ENCODE assay signal across 19 cellular contexts in the genomic region with DNA sequence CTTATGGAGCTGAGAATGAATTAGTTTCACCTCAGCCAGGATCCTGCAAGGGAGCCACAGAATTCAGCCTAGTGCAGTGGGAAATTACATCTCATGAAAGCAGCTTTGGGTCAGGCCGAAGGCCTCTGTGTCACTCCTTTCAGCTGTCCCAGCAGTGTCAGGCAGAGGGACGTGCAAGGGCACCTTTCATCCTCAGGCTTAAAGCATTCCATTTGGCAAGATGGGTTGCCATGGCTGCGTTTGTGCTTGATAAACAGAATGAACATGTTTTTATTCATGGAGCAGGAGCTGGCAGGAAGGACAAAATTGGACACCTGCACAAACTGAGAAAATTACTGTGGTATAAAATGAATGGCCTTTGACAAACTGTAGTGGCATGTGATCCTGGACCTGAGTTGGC. TPM values are rescaled to one million over a fixed set of nuclear protein-coding genes. Genes with fewer than 3 reads are reported as not detected.
A peak's percentile ranks its signal among the peaks of the same experiment; 100 is the strongest.
DNase-seq lines count a peak whose midpoint lies in the region; ATAC-seq, FAIRE-seq and TF ChIP-seq lines count a peak whose summit lies in the region.
"Had no signal": no experiment of that assay in that cellular context is flagged by ENCODE, and none has a peak within 500 bp of the region (broad histone marks: within the 10 kb centered on the region; RNA-seq: fewer than 3 reads in every experiment).

No MANE protein-coding gene starts in this region.

- H4K20me1 ChIP-seq in endothelial cell of umbilical vein (replicated peaks; ENCODE audit: control insufficient read depth, extremely low read depth, insufficient read depth, low read length), result no peaks in the 10 kb centered on the region

- DNase-seq in NCI-H2081 treated with DMSO at 0.1 percent for 48 hours (lab: John Stamatoyannopoulos, UW) (peak; percentile 89), endothelial cell of umbilical vein (ENCODE audit: low read depth, low spot score) (peak; percentile 23), prostate gland (ENCODE audit: low spot score) (peak; percentile 39), mucosa of gallbladder (ENCODE audit: low spot score) (no peak), Kasumi-1 (lab: John Stamatoyannopoulos, UW) (no peak), DMS79 (lab: John Stamatoyannopoulos, UW) (no peak)
- DNase-seq: activated CD8-positive, alpha-beta memory T cell treated with anti-CD3 and anti-CD28 coated beads for 24 hours; activated naive CD4-positive, alpha-beta T cell treated with Interleukin-2 at 50 U/mL for 16 hours; C1 segment of cervical spinal cord; glutamatergic neuron; natural killer cell; NCI-H1694 treated with DMSO at 0.1 percent for 48 hours had no signal

- POLR2A ChIA-PET in HEK293 (lab: Yijun Ruan, JAX) (no interaction called here), endothelial cell of umbilical vein (lab: Charles Lee) (no interaction called here)

- no peak for FAIRE-seq in endothelial cell of umbilical vein (lab: Jason Lieb, UNC)
- FAIRE-seq: GM19239 had no signal

- peaks cover 34 to 37% of the 10 kb centered on the region in 2 experiments; a peak in 2 of 3 replicates for H3K36me3 ChIP-seq in HEK293 (ENCODE audit: control insufficient read depth in 2 of 2, insufficient read depth in 1 of 2, low read length in 2 of 2)
- H3K36me3 ChIP-seq in endothelial cell of umbilical vein (ENCODE audit: control insufficient read depth in 2 of 2, extremely low read depth in 1 of 2, insufficient read depth in 2 of 2, low read length in 2 of 2), result peaks cover 0 to 6% of the 10 kb centered on the region in 2 experiments
- H3K36me3 ChIP-seq in prostate gland, result no peaks in the 10 kb centered on the region

- BruUV-seq in endothelial cell of umbilical vein (replicated peaks; lab: Mats Ljungman, UMichigan), result no TSS peak

- peak overlapping the region; percentile 17; the same call in 1 of the 2 replicates for H3K27ac ChIP-seq in HEK293 (ENCODE audit: extremely low read depth, low read depth, low read length)
- H3K27ac ChIP-seq in endothelial cell of umbilical vein (ENCODE audit: insufficient read depth, low read depth, low read length), result no peak overlapping the region
- H3K27ac ChIP-seq in prostate gland, result no peak overlapping the region
- H3K27ac ChIP-seq: cardiac muscle cell, SK-N-MC, skin epidermis had no signal

- no peak for TF ChIP-seq CTCF in HEK293 (tag by site-specific recombination; IDR thresholded peaks at IDR 0.05)
- no peak for TF ChIP-seq CTCF in endothelial cell of umbilical vein (IDR thresholded peaks at IDR 0.05; ENCODE audit: extremely low read depth in 1 of 2, insufficient read depth in 1 of 2, low read depth in 1 of 2, low read length in 2 of 2)
- no peak for TF ChIP-seq CTCF in prostate gland (IDR thresholded peaks at IDR 0.05)

- intact Hi-C loops in endothelial cell of umbilical vein (cut with micrococcal nuclease), result no loop called here
- intact Hi-C loops in prostate gland (cut with DNase I), result no loop called here

- no peak overlapping the region for H3K4me3 ChIP-seq in HEK293 (ENCODE audit: low read depth, low read length)
- H3K4me3 ChIP-seq in endothelial cell of umbilical vein (replicated peaks in 1 of 3; ENCODE audit: insufficient read depth in 1 of 3, low read depth in 1 of 3, low read length in 3 of 3), result no peak overlapping the region
- H3K4me3 ChIP-seq in prostate gland, result no peak overlapping the region
- H3K4me3 ChIP-seq: cardiac muscle cell, GM23338, SK-N-MC, skin epidermis had no signal

- H3K79me2 ChIP-seq in endothelial cell of umbilical vein (ENCODE audit: control insufficient read depth, insufficient read depth, low read length), result no peaks in the 10 kb centered on the region

- dilution Hi-C loops in endothelial cell of umbilical vein (cut with MboI; ENCODE audit: extremely low pct_ligation_motif_present, low sequenced_read_pairs), result no loop called here

- H3K9me1 ChIP-seq in endothelial cell of umbilical vein (replicated peaks; ENCODE audit: control insufficient read depth, extremely low read depth, insufficient read depth, low read length), result no peaks in the 10 kb centered on the region

- H3K4me2 ChIP-seq in endothelial cell of umbilical vein (ENCODE audit: insufficient read depth, low read length), result no peak overlapping the region
- H3K4me2 ChIP-seq: GM23338 had no signal

- H3K9me3 ChIP-seq in HEK293 (ENCODE audit: control insufficient read depth, insufficient read depth, low read depth, low read length) (no peaks in the 10 kb centered on the region), endothelial cell of umbilical vein (replicated peaks; ENCODE audit: control insufficient read depth, insufficient read depth, low read length) (no peaks in the 10 kb centered on the region), prostate gland (no peaks in the 10 kb centered on the region)

- TF ChIP-seq POLR2A in endothelial cell of umbilical vein (IDR thresholded peaks at IDR 0.05; ENCODE audit: low read depth, low read length) (no peak), prostate gland (IDR thresholded peaks at IDR 0.05) (no peak)

- no peak overlapping the region for H3K9ac ChIP-seq in endothelial cell of umbilical vein (replicated peaks; ENCODE audit: extremely low read depth, insufficient read depth, low read length)

- H3K27me3 ChIP-seq in endothelial cell of umbilical vein (ENCODE audit: control insufficient read depth in 2 of 2, insufficient read depth in 2 of 2, low read length in 2 of 2) (no peaks in the 10 kb centered on the region), prostate gland (replicated peaks; ENCODE audit: insufficient read depth) (no peaks in the 10 kb centered on the region)
- H3K27me3 ChIP-seq: cardiac muscle cell had no signal

- no peak overlapping the region for H2AFZ ChIP-seq in endothelial cell of umbilical vein (ENCODE audit: low read depth, low read length)
- H2AFZ ChIP-seq: GM23338 had no signal

- H3K4me1 ChIP-seq in HEK293 (ENCODE audit: control insufficient read depth, insufficient read depth, low read length) (no peaks in the 10 kb centered on the region), endothelial cell of umbilical vein (ENCODE audit: control insufficient read depth, extremely low read depth, insufficient read depth, low read length) (no peaks in the 10 kb centered on the region), prostate gland (replicated peaks) (peaks cover 2% of the 10 kb centered on the region)

- CTCF ChIA-PET in HEK293 (lab: Yijun Ruan, JAX), result no interaction called here
- CTCF ChIA-PET in endothelial cell of umbilical vein (lab: Charles Lee), result interaction anchor here (1.5 to 2.4 kb wide), 2 partner anchors 10 to 98 kb away, joined by 4 to 10 read pairs; no protein-coding TSS in a partner anchor

- ATAC-seq in GM18907 (IDR thresholded peaks at IDR 0.05; ENCODE audit: unreplicated experiment), result no peak
- ATAC-seq: GM23338, natural killer cell had no signal

- 51% methylated on average over 3 of the region's 3 CpGs for WGBS in prostate gland

TF ChIP-seq in endothelial cell of umbilical vein, 7 proteins besides CTCF, POLR2A, EP300 and RAD21:
- TF ChIP-seq FOS (IDR thresholded peaks at IDR 0.05; ENCODE audit: borderline replicate concordance, insufficient read depth, low read length), result no peak
- TF ChIP-seq MYC (IDR thresholded peaks at IDR 0.05; ENCODE audit: low read depth, low read length), result no peak
- TF ChIP-seq, protein P1, sequence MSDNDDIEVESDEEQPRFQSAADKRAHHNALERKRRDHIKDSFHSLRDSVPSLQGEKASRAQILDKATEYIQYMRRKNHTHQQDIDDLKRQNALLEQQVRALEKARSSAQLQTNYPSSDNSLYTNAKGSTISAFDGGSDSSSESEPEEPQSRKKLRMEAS (IDR thresholded peaks at IDR 0.05; ENCODE audit: insufficient read depth, insufficient read length), result no peak
- TF ChIP-seq POLR2AphosphoS5 (IDR thresholded peaks at IDR 0.05; ENCODE audit: insufficient read depth, low read depth, low read length), result no peak
- TF ChIP-seq JUN (IDR thresholded peaks at IDR 0.05; ENCODE audit: borderline replicate concordance, insufficient read depth, insufficient read length, low read depth), result no peak
- TF ChIP-seq GATA2 (IDR thresholded peaks at IDR 0.05; ENCODE audit: insufficient read depth, insufficient read length, low read depth, low read length), result no peak
- TF ChIP-seq EZH2 (IDR thresholded peaks at IDR 0.05; ENCODE audit: borderline replicate concordance, low read depth, low read length, severe bottlenecking), result no peak

RNA-seq across cellular contexts. Expression of a gene that starts 29.4 kb away (rescaled TPM):
- total RNA-seq in endothelial cell of umbilical vein, result 14.9 and 16.3 TPM in 2 replicates
- polyA plus RNA-seq in endothelial cell of umbilical vein, result 11.6 and 15.2 TPM in 2 replicates
- polyA plus RNA-seq in endothelial cell of umbilical vein (2011; cell fraction: cytosol; rRNA removed), result 4.8 and 6.5 TPM in 2 replicates
- 60.9 and 74.4 TPM in 2 replicates for polyA plus RNA-seq in endothelial cell of umbilical vein (2011; cell fraction: nucleus; rRNA removed)
- 7.3 and 12.6 TPM in 2 replicates for polyA plus RNA-seq in endothelial cell of umbilical vein (2012)
- 23.8 and 29.2 TPM in 2 replicates for polyA minus RNA-seq in endothelial cell of umbilical vein
- 8.6 TPM for polyA minus RNA-seq in endothelial cell of umbilical vein (2011; cell fraction: cytosol; rRNA and poly(A)+ RNA removed)
- 29.9 and 41.0 TPM in 2 replicates for polyA minus RNA-seq in endothelial cell of umbilical vein (2011; cell fraction: nucleus; rRNA and poly(A)+ RNA removed)
- total RNA-seq in prostate gland, result 10 to 100 TPM; 36.8 to 37.5 TPM
- 34.2 TPM for total RNA-seq in mucosa of gallbladder

RNA-seq across cellular contexts. Expression of a gene that starts 29.5 kb away (rescaled TPM):
- total RNA-seq in endothelial cell of umbilical vein (16.5 and 18.6 TPM in 2 replicates), prostate gland (10 to 100 TPM; 17.9 to 37.3 TPM), mucosa of gallbladder (18.4 TPM)
- 11.4 and 14.4 TPM in 2 replicates for polyA plus RNA-seq in endothelial cell of umbilical vein
- 13.6 and 15.6 TPM in 2 replicates for polyA plus RNA-seq in endothelial cell of umbilical vein (2011; cell fraction: cytosol; rRNA removed)
- 12.0 and 14.1 TPM in 2 replicates for polyA plus RNA-seq in endothelial cell of umbilical vein (2011; cell fraction: nucleus; rRNA removed)
- polyA plus RNA-seq in endothelial cell of umbilical vein (2012), result 15.2 and 20.0 TPM in 2 replicates
- polyA minus RNA-seq in endothelial cell of umbilical vein, result 31.7 and 32.7 TPM in 2 replicates
- 13.9 TPM for polyA minus RNA-seq in endothelial cell of umbilical vein (2011; cell fraction: cytosol; rRNA and poly(A)+ RNA removed)
- polyA minus RNA-seq in endothelial cell of umbilical vein (2011; cell fraction: nucleus; rRNA and poly(A)+ RNA removed), result 8.8 and 9.9 TPM in 2 replicates

RNA-seq across cellular contexts. Expression of a gene that starts 51.5 kb away (rescaled TPM):
- total RNA-seq in endothelial cell of umbilical vein (71.4 and 86.5 TPM in 2 replicates), prostate gland (100 to 1,000 TPM; 107 to 164 TPM), mucosa of gallbladder (259 TPM)
- polyA plus RNA-seq in endothelial cell of umbilical vein, result 58.9 and 69.5 TPM in 2 replicates
- 73.4 and 73.8 TPM in 2 replicates for polyA plus RNA-seq in endothelial cell of umbilical vein (2011; cell fraction: cytosol; rRNA removed)
- 50.2 and 51.5 TPM in 2 replicates for polyA plus RNA-seq in endothelial cell of umbilical vein (2011; cell fraction: nucleus; rRNA removed)
- 63.6 and 129 TPM in 2 replicates for polyA plus RNA-seq in endothelial cell of umbilical vein (2012)
- 61.3 and 61.6 TPM in 2 replicates for polyA minus RNA-seq in endothelial cell of umbilical vein
- 1.9 TPM for polyA minus RNA-seq in endothelial cell of umbilical vein (2011; cell fraction: cytosol; rRNA and poly(A)+ RNA removed)
- polyA minus RNA-seq in endothelial cell of umbilical vein (2011; cell fraction: nucleus; rRNA and poly(A)+ RNA removed), result 8.6 and 16.6 TPM in 2 replicates

Comparison
In these comparisons a context has a peak if more than half of its experiments do, and no peak if none do; other contexts are left out.
1. DNase-seq: peak in NCI-H2081 treated with DMSO at 0.1 percent for 48 hours (single experiment), endothelial cell of umbilical vein (single experiment) and prostate gland (single experiment); none in mucosa of gallbladder (single experiment), Kasumi-1 (0 of 2) and DMS79 (single experiment).